Comparison of ENCODE assay signal across 1 cellular context in the genomic region with DNA sequence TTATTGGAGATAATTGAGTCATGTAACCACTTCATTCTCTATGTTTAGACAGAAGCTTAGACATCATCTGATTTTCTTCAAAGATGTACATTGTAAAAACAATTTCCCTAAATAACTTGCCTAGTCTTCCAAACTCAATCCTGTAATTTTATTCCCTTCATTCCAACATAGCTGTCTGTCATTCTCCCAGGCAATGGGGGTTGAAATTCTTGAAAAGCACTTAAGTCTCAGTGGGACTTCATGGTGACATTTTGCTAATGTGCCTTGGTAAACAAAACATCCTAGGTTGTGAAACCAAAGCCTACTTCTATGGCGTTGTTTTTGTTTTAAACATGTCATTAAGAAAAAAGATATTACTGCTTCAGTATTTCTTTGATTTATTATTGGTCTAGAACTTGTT.
TF ChIP-seq lines count a peak whose summit lies in the region.

No MANE protein-coding gene starts in this region.

TF ChIP-seq in neural cell, 6 proteins besides CTCF, POLR2A, EP300 and RAD21 (continued from another document):
- TF ChIP-seq SMC3 (conservative IDR thresholded peaks at IDR 0.05; ENCODE audit: poor library complexity), result no peak
